In genomic region chr16:56616608-56617211, GRCh38 we compare ENCODE assay signal across 9 cellular contexts. TPM values are rescaled to one million over a fixed set of nuclear protein-coding genes. Genes with fewer than 3 reads are reported as not detected.
A peak's percentile ranks its signal among the peaks of the same experiment; 100 is the strongest.
DNase-seq lines count a peak whose midpoint lies in the region; ATAC-seq and TF ChIP-seq lines count a peak whose summit lies in the region.
"Had no signal": no experiment of that assay in that cellular context is flagged by ENCODE, and none has a peak within 500 bp of the region (broad histone marks: within the 10 kb centered on the region; RNA-seq: fewer than 3 reads in every experiment).

No MANE protein-coding gene starts in this region.

- H3K36me3 ChIP-seq in Caco-2 (ENCODE audit: control insufficient read depth, insufficient read depth, low read length) (no peaks in the 10 kb centered on the region), ascending aorta (no peaks in the 10 kb centered on the region), prostate gland (no peaks in the 10 kb centered on the region)

- no peak for TF ChIP-seq CTCF in Caco-2 (IDR thresholded peaks at IDR 0.05; ENCODE audit: insufficient read depth in 1 of 2, low read depth in 1 of 2, low read length in 1 of 2, severe bottlenecking in 1 of 2, unreplicated experiment in 1 of 2)
- TF ChIP-seq CTCF in ascending aorta (IDR thresholded peaks at IDR 0.05) = no peak
- no peak for TF ChIP-seq CTCF in prostate gland (IDR thresholded peaks at IDR 0.05)

- H3K27me3 ChIP-seq in Caco-2 (replicated peaks; ENCODE audit: control insufficient read depth, insufficient read depth, low read length) = no peaks in the 10 kb centered on the region; the same call in 1 of the 2 replicates
- no peaks in the 10 kb centered on the region for H3K27me3 ChIP-seq in ascending aorta
- no peaks in the 10 kb centered on the region for H3K27me3 ChIP-seq in right cardiac atrium (ENCODE audit: control insufficient read depth, insufficient read depth)
- H3K27me3 ChIP-seq in prostate gland (replicated peaks; ENCODE audit: insufficient read depth) = no peaks in the 10 kb centered on the region

- peaks cover 10% of the 10 kb centered on the region for H3K27me3 Mint-ChIP-seq in Caco-2 (ENCODE audit: insufficient read depth, unreplicated experiment)

- H3K4me1 Mint-ChIP-seq in Caco-2 (ENCODE audit: low read depth, unreplicated experiment) = no peaks in the 10 kb centered on the region

- H3K9me3 ChIP-seq in Caco-2 (no peaks in the 10 kb centered on the region), ascending aorta (no peaks in the 10 kb centered on the region), right cardiac atrium (ENCODE audit: control insufficient read depth, low read length) (no peaks in the 10 kb centered on the region), prostate gland (no peaks in the 10 kb centered on the region)

- DNase-seq in Caco-2 (no peak), ascending aorta (ENCODE audit: low spot score in 2 of 2) (no peak), right cardiac atrium (no peak), prostate gland (ENCODE audit: low spot score) (no peak), NCI-H1436 treated with DMSO at 0.1 percent for 48 hours (lab: John Stamatoyannopoulos, UW) (no peak), OCI-M2 (lab: John Stamatoyannopoulos, UW; ENCODE audit: unreplicated experiment) (no peak)
- DNase-seq in stimulated activated CD4-positive, alpha-beta T cell treated with anti-CD3 and anti-CD28 coated beads, Interleukin-2, amount 100 ng/mL, for 48 hours = no peak
- DNase-seq: NCI-H2171 treated with DMSO at 0.1 percent for 48 hours had no signal

- intact Hi-C loops in Caco-2 (cut with micrococcal nuclease; ENCODE audit: unreplicated experiment) (no loop called here), ascending aorta (cut with DNase I) (no loop called here), right cardiac atrium (cut with DNase I) (no loop called here), prostate gland (cut with DNase I) (no loop called here)

- no peak overlapping the region for H3K27ac Mint-ChIP-seq in Caco-2 (ENCODE audit: unreplicated experiment)

- H3K36me3 Mint-ChIP-seq in Caco-2 (ENCODE audit: insufficient read depth, unreplicated experiment) = no peaks in the 10 kb centered on the region

- H3K27ac ChIP-seq in ascending aorta = peak overlapping the region in 1 of 2 donors; percentile 44
- peak overlapping the region; percentile 22 for H3K27ac ChIP-seq in right cardiac atrium (ENCODE audit: low read length)
- peak overlapping the region in 1 of 2 donors; percentile 29 for H3K27ac ChIP-seq in prostate gland

- H3K4me3 ChIP-seq in Caco-2 (ENCODE audit: low read depth, low read length) (no peak overlapping the region; the same call in 1 of the 2 replicates), ascending aorta (peak overlapping the region; percentile 40 to 55), right cardiac atrium (ENCODE audit: low read length) (peak overlapping the region; percentile 39), prostate gland (peak overlapping the region; percentile 3 to 31)

- 46% methylated on average over 23 of the region's 23 CpGs for WGBS in right cardiac atrium
- 60% methylated on average over 23 of the region's 23 CpGs for whole genome bisulfite sequencing in prostate gland

- no peaks in the 10 kb centered on the region for H3K9me3 Mint-ChIP-seq in Caco-2 (ENCODE audit: unreplicated experiment)

- no TSS peak for BruUV-seq in Caco-2 (replicated peaks; lab: Mats Ljungman, UMichigan)

- H3K4me3 Mint-ChIP-seq in Caco-2 (ENCODE audit: unreplicated experiment) = peak overlapping the region; percentile 56

- POLR2A ChIA-PET in Caco-2 (lab: Charles Lee) = no interaction called here

- peak; percentile 21 to 25 for ATAC-seq in right cardiac atrium
- ATAC-seq in GM19467 (IDR thresholded peaks at IDR 0.05; ENCODE audit: unreplicated experiment) = no peak

- no peak for TF ChIP-seq POLR2A in prostate gland (IDR thresholded peaks at IDR 0.05)

- CTCF ChIA-PET in Caco-2 (lab: Charles Lee) = no interaction called here

- H3K4me1 ChIP-seq in Caco-2 = no peaks in the 10 kb centered on the region
- H3K4me1 ChIP-seq in ascending aorta = peaks cover 0 to 8% of the 10 kb centered on the region in 2 donors
- peaks cover 12% of the 10 kb centered on the region for H3K4me1 ChIP-seq in right cardiac atrium (ENCODE audit: control insufficient read depth, insufficient read depth, low read length)
- no peaks in the 10 kb centered on the region for H3K4me1 ChIP-seq in prostate gland (replicated peaks)

RNA-seq across cellular contexts. Expression of gene MT2A, which starts 8.3 kb away (rescaled TPM):
- 4.3 and 10.5 TPM in 2 replicates for total RNA-seq in Caco-2 (2022)
- 602 TPM for total RNA-seq in ascending aorta
- 100 to 1,000 TPM in 1 of 4 donors, 10 to 100 TPM in 3; 55.6 to 154 (median 83.4) TPM for total RNA-seq in right cardiac atrium
- 140 TPM for polyA plus RNA-seq in right cardiac atrium
- 100 to 1,000 TPM; 134 to 214 TPM for total RNA-seq in prostate gland

RNA-seq across cellular contexts. Expression of gene MT1E, which starts 8.9 kb away (rescaled TPM):
- 0.56 and 2.0 TPM in 2 replicates for total RNA-seq in Caco-2 (2022)
- 456 TPM for total RNA-seq in ascending aorta
- total RNA-seq in right cardiac atrium = 10 to 100 TPM; 58.7 to 88.4 (median 68.4) TPM
- polyA plus RNA-seq in right cardiac atrium = 129 TPM
- 100 to 1,000 TPM; 110 to 339 TPM for total RNA-seq in prostate gland

RNA-seq across cellular contexts. Expression of gene MT1M, which starts 15.7 kb away (rescaled TPM):
- not detected in 2 replicates for total RNA-seq in Caco-2 (2022)
- 105 TPM for total RNA-seq in ascending aorta
- total RNA-seq in right cardiac atrium = 10 to 100 TPM in 1 of 4 donors, 1 to 10 TPM in 3; 3.0 to 26.7 (median 6.6) TPM
- 18.0 TPM for polyA plus RNA-seq in right cardiac atrium
- 10 to 100 TPM; 14.8 to 37.4 TPM for total RNA-seq in prostate gland

RNA-seq across cellular contexts. Expression of gene MT1A, which starts 21.8 kb away (rescaled TPM):
- 2.0 and 2.5 TPM in 2 replicates for total RNA-seq in Caco-2 (2022)
- total RNA-seq in ascending aorta = 183 TPM
- 10 to 100 TPM in 1 of 4 donors, 1 to 10 TPM in 3; 1.6 to 27.5 (median 6.0) TPM for total RNA-seq in right cardiac atrium
- polyA plus RNA-seq in right cardiac atrium = 73.4 TPM
- total RNA-seq in prostate gland = 1 to 10 TPM in 1 of 2 donors, not detected in 1; 6.9 TPM

RNA-seq across cellular contexts. Expression of gene MT3, which starts 27.4 kb away (rescaled TPM):
- total RNA-seq in Caco-2 (2022) = not detected in 2 replicates
- total RNA-seq in ascending aorta = not detected
- total RNA-seq in right cardiac atrium = 1 to 10 TPM; 2.0 to 6.1 (median 3.3) TPM
- polyA plus RNA-seq in right cardiac atrium = 24.7 TPM
- total RNA-seq in prostate gland = 1 to 10 TPM in 1 of 2 donors, not detected in 1; 1.6 TPM

Comparison
In these comparisons a context has a peak if more than half of its experiments do, and no peak if none do; other contexts are left out.
1. RNA of gene MT1E, which starts 8.9 kb away (total RNA-seq): 456 TPM in ascending aorta (single experiment), 110 to 339 TPM in prostate gland and 58.7 to 88.4 TPM in right cardiac atrium; 0.56 to 2.0 TPM in Caco-2; every median in the first group is over 10 times any median in the second.